In the genomic region with DNA sequence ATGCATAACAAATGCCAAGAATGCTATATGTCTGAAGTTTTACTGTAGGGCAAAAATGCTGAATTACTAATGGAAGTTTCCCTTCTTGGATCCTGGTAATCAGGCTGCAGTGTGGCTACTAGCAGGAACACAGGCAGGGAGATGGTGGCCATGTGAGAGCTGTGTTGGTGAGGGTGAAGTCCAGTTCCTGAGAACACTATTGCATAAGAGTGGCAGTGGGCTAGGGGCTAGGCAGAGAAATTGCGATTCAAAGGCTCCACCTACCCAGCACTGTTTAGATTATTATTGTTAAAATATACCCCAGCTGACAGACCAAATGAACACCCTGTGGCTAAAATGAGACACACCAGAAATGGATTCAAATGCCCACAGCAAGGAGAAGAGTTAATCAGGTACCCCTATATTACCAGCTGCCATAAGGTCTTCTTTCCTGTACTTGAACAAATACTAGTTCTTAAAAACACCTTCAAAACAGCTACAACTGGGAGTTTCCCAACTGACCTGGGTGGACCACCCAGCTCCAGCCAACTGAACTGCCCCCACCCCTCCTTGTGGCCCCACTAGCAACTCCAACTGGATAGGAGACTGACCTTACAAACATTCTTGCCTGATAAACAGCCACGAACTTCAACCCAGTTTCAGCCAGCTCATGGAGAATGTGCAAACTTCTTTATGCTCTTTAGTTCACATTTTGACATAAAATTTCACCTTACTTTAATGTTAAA, we compare ENCODE assay signal across 1 cellular context.
TF ChIP-seq lines count a peak whose summit lies in the region.

No MANE protein-coding gene starts in this region.

TF ChIP-seq in HepG2, 621 proteins besides CTCF, POLR2A, EP300 and RAD21 (continued from another document and continues in another):
- TF ChIP-seq, protein P1, sequence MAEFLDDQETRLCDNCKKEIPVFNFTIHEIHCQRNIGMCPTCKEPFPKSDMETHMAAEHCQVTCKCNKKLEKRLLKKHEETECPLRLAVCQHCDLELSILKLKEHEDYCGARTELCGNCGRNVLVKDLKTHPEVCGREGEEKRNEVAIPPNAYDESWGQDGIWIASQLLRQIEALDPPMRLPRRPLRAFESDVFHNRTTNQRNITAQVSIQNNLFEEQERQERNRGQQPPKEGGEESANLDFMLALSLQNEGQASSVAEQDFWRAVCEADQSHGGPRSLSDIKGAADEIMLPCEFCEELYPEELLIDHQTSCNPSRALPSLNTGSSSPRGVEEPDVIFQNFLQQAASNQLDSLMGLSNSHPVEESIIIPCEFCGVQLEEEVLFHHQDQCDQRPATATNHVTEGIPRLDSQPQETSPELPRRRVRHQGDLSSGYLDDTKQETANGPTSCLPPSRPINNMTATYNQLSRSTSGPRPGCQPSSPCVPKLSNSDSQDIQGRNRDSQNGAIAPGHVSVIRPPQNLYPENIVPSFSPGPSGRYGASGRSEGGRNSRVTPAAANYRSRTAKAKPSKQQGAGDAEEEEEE (CRISPR knock-in tag; IDR thresholded peaks at IDR 0.05; ENCODE audit: borderline replicate concordance): no peak
- TF ChIP-seq MLLT10 (CRISPR knock-in tag; IDR thresholded peaks at IDR 0.05): no peak
- no peak for TF ChIP-seq CC2D1A (CRISPR knock-in tag; IDR thresholded peaks at IDR 0.05)
- TF ChIP-seq, protein P2, sequence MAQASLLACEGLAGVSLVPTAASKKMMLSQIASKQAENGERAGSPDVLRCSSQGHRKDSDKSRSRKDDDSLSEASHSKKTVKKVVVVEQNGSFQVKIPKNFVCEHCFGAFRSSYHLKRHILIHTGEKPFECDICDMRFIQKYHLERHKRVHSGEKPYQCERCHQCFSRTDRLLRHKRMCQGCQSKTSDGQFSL (CRISPR knock-in tag; IDR thresholded peaks at IDR 0.05): no peak
- TF ChIP-seq, protein P3, sequence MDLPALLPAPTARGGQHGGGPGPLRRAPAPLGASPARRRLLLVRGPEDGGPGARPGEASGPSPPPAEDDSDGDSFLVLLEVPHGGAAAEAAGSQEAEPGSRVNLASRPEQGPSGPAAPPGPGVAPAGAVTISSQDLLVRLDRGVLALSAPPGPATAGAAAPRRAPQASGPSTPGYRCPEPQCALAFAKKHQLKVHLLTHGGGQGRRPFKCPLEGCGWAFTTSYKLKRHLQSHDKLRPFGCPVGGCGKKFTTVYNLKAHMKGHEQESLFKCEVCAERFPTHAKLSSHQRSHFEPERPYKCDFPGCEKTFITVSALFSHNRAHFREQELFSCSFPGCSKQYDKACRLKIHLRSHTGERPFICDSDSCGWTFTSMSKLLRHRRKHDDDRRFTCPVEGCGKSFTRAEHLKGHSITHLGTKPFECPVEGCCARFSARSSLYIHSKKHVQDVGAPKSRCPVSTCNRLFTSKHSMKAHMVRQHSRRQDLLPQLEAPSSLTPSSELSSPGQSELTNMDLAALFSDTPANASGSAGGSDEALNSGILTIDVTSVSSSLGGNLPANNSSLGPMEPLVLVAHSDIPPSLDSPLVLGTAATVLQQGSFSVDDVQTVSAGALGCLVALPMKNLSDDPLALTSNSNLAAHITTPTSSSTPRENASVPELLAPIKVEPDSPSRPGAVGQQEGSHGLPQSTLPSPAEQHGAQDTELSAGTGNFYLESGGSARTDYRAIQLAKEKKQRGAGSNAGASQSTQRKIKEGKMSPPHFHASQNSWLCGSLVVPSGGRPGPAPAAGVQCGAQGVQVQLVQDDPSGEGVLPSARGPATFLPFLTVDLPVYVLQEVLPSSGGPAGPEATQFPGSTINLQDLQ (CRISPR knock-in tag; IDR thresholded peaks at IDR 0.05): no peak
- no peak for TF ChIP-seq RXRA (CRISPR knock-in tag; IDR thresholded peaks at IDR 0.05)
- TF ChIP-seq, protein P4, sequence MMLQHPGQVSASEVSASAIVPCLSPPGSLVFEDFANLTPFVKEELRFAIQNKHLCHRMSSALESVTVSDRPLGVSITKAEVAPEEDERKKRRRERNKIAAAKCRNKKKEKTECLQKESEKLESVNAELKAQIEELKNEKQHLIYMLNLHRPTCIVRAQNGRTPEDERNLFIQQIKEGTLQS (CRISPR knock-in tag; IDR thresholded peaks at IDR 0.05): no peak
- TF ChIP-seq HES4 (CRISPR knock-in tag; IDR thresholded peaks at IDR 0.05; ENCODE audit: borderline replicate concordance): no peak
- TF ChIP-seq RNF2 (conservative IDR thresholded peaks at IDR 0.05; ENCODE audit: low read depth): no peak
- TF ChIP-seq, protein P5, sequence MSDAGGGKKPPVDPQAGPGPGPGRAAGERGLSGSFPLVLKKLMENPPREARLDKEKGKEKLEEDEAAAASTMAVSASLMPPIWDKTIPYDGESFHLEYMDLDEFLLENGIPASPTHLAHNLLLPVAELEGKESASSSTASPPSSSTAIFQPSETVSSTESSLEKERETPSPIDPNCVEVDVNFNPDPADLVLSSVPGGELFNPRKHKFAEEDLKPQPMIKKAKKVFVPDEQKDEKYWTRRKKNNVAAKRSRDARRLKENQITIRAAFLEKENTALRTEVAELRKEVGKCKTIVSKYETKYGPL (CRISPR knock-in tag; IDR thresholded peaks at IDR 0.05): peak; percentile 90
- no peak for TF ChIP-seq CHD4 (IDR thresholded peaks at IDR 0.05; ENCODE audit: borderline replicate concordance, low read length)
- TF ChIP-seq, protein P6, sequence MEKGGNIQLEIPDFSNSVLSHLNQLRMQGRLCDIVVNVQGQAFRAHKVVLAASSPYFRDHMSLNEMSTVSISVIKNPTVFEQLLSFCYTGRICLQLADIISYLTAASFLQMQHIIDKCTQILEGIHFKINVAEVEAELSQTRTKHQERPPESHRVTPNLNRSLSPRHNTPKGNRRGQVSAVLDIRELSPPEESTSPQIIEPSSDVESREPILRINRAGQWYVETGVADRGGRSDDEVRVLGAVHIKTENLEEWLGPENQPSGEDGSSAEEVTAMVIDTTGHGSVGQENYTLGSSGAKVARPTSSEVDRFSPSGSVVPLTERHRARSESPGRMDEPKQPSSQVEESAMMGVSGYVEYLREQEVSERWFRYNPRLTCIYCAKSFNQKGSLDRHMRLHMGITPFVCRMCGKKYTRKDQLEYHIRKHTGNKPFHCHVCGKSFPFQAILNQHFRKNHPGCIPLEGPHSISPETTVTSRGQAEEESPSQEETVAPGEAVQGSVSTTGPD (CRISPR knock-in tag; IDR thresholded peaks at IDR 0.05): no peak
- TF ChIP-seq, protein P7, sequence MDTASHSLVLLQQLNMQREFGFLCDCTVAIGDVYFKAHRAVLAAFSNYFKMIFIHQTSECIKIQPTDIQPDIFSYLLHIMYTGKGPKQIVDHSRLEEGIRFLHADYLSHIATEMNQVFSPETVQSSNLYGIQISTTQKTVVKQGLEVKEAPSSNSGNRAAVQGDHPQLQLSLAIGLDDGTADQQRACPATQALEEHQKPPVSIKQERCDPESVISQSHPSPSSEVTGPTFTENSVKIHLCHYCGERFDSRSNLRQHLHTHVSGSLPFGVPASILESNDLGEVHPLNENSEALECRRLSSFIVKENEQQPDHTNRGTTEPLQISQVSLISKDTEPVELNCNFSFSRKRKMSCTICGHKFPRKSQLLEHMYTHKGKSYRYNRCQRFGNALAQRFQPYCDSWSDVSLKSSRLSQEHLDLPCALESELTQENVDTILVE (CRISPR knock-in tag; IDR thresholded peaks at IDR 0.05): no peak
- no peak for TF ChIP-seq BRCA1 (CRISPR knock-in tag; IDR thresholded peaks at IDR 0.05)
- no peak for TF ChIP-seq MEIS2 (CRISPR knock-in tag; IDR thresholded peaks at IDR 0.05)
- no peak for TF ChIP-seq NFE2L2 (IDR thresholded peaks at IDR 0.05; ENCODE audit: low read length)
- TF ChIP-seq FOXJ3 (CRISPR knock-in tag; IDR thresholded peaks at IDR 0.05; ENCODE audit: borderline replicate concordance): no peak
- TF ChIP-seq ZNF468 (CRISPR knock-in tag; IDR thresholded peaks at IDR 0.05): no peak
- TF ChIP-seq MBD4 (IDR thresholded peaks at IDR 0.05; ENCODE audit: borderline replicate concordance, low read length): no peak
- TF ChIP-seq ZIK1 (CRISPR knock-in tag; IDR thresholded peaks at IDR 0.05; ENCODE audit: borderline replicate concordance, low read depth): no peak
- TF ChIP-seq, protein P8, sequence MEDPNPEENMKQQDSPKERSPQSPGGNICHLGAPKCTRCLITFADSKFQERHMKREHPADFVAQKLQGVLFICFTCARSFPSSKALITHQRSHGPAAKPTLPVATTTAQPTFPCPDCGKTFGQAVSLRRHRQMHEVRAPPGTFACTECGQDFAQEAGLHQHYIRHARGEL (CRISPR knock-in tag; IDR thresholded peaks at IDR 0.05): no peak
- no peak for TF ChIP-seq BRD4 (CRISPR knock-in tag; IDR thresholded peaks at IDR 0.05)
- TF ChIP-seq ZNF441 (CRISPR knock-in tag; IDR thresholded peaks at IDR 0.05; ENCODE audit: borderline replicate concordance): peak; percentile 64; the same call in 1 of the 2 replicates
- TF ChIP-seq ZNF850 (CRISPR knock-in tag; conservative IDR thresholded peaks at IDR 0.05): no peak
- TF ChIP-seq PHB2 (IDR thresholded peaks at IDR 0.05; ENCODE audit: partially characterized antibody): no peak
- TF ChIP-seq ZNF816 (CRISPR knock-in tag; IDR thresholded peaks at IDR 0.05; ENCODE audit: borderline replicate concordance): no peak
- TF ChIP-seq RFXANK (CRISPR knock-in tag; IDR thresholded peaks at IDR 0.05): no peak
- no peak for TF ChIP-seq TAF1 (CRISPR knock-in tag; IDR thresholded peaks at IDR 0.05)
- no peak for TF ChIP-seq CBFB (CRISPR knock-in tag; IDR thresholded peaks at IDR 0.05)
- TF ChIP-seq, protein P9, sequence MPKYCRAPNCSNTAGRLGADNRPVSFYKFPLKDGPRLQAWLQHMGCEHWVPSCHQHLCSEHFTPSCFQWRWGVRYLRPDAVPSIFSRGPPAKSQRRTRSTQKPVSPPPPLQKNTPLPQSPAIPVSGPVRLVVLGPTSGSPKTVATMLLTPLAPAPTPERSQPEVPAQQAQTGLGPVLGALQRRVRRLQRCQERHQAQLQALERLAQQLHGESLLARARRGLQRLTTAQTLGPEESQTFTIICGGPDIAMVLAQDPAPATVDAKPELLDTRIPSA (CRISPR knock-in tag; IDR thresholded peaks at IDR 0.05; ENCODE audit: borderline replicate concordance): no peak
- no peak for TF ChIP-seq AKAP8 (CRISPR knock-in tag; IDR thresholded peaks at IDR 0.05)
- TF ChIP-seq, protein P10, sequence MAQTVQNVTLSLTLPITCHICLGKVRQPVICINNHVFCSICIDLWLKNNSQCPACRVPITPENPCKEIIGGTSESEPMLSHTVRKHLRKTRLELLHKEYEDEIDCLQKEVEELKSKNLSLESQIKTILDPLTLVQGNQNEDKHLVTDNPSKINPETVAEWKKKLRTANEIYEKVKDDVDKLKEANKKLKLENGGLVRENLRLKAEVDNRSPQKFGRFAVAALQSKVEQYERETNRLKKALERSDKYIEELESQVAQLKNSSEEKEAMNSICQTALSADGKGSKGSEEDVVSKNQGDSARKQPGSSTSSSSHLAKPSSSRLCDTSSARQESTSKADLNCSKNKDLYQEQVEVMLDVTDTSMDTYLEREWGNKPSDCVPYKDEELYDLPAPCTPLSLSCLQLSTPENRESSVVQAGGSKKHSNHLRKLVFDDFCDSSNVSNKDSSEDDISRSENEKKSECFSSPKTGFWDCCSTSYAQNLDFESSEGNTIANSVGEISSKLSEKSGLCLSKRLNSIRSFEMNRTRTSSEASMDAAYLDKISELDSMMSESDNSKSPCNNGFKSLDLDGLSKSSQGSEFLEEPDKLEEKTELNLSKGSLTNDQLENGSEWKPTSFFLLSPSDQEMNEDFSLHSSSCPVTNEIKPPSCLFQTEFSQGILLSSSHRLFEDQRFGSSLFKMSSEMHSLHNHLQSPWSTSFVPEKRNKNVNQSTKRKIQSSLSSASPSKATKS (CRISPR knock-in tag; IDR thresholded peaks at IDR 0.05): no peak
- TF ChIP-seq RXRB (CRISPR knock-in tag; IDR thresholded peaks at IDR 0.05; ENCODE audit: borderline replicate concordance): peak; percentile 45; the same call in 1 of the 2 replicates
- TF ChIP-seq HNF4G (IDR thresholded peaks at IDR 0.05; ENCODE audit: borderline replicate concordance, low read depth, low read length): peak; percentile 84
- peak; percentile 95 for TF ChIP-seq HNF4G (CRISPR knock-in tag; IDR thresholded peaks at IDR 0.05; ENCODE audit: borderline replicate concordance, low read depth)
- TF ChIP-seq ZNF550 (CRISPR knock-in tag; IDR thresholded peaks at IDR 0.05; ENCODE audit: borderline replicate concordance): no peak
- TF ChIP-seq, protein P11, sequence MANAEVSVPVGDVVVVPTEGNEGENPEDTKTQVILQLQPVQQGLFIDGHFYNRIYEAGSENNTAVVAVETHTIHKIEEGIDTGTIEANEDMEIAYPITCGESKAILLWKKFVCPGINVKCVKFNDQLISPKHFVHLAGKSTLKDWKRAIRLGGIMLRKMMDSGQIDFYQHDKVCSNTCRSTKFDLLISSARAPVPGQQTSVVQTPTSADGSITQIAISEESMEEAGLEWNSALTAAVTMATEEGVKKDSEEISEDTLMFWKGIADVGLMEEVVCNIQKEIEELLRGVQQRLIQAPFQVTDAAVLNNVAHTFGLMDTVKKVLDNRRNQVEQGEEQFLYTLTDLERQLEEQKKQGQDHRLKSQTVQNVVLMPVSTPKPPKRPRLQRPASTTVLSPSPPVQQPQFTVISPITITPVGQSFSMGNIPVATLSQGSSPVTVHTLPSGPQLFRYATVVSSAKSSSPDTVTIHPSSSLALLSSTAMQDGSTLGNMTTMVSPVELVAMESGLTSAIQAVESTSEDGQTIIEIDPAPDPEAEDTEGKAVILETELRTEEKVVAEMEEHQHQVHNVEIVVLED (CRISPR knock-in tag; IDR thresholded peaks at IDR 0.05; ENCODE audit: borderline replicate concordance): no peak
- TF ChIP-seq, protein P12, sequence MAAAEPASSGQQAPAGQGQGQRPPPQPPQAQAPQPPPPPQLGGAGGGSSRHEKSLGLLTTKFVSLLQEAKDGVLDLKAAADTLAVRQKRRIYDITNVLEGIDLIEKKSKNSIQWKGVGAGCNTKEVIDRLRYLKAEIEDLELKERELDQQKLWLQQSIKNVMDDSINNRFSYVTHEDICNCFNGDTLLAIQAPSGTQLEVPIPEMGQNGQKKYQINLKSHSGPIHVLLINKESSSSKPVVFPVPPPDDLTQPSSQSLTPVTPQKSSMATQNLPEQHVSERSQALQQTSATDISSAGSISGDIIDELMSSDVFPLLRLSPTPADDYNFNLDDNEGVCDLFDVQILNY (CRISPR knock-in tag; conservative IDR thresholded peaks at IDR 0.05): no peak
- no peak for TF ChIP-seq ZNF614 (CRISPR knock-in tag; IDR thresholded peaks at IDR 0.05; ENCODE audit: borderline replicate concordance)
- no peak for TF ChIP-seq KDM5A (IDR thresholded peaks at IDR 0.05; ENCODE audit: borderline replicate concordance, low read length)
- TF ChIP-seq HOXA3 (CRISPR knock-in tag; IDR thresholded peaks at IDR 0.05): peak; percentile 17; the same call in 1 of the 2 replicates
- TF ChIP-seq, protein P13, sequence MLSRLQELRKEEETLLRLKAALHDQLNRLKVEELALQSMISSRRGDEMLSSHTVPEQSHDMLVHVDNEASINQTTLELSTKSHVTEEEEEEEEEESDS (CRISPR knock-in tag; IDR thresholded peaks at IDR 0.05; ENCODE audit: borderline replicate concordance): no peak
- TF ChIP-seq ZNF225 (CRISPR knock-in tag; IDR thresholded peaks at IDR 0.05): no peak
